ENCODE assay signal across 8 cellular contexts in the genomic region with DNA sequence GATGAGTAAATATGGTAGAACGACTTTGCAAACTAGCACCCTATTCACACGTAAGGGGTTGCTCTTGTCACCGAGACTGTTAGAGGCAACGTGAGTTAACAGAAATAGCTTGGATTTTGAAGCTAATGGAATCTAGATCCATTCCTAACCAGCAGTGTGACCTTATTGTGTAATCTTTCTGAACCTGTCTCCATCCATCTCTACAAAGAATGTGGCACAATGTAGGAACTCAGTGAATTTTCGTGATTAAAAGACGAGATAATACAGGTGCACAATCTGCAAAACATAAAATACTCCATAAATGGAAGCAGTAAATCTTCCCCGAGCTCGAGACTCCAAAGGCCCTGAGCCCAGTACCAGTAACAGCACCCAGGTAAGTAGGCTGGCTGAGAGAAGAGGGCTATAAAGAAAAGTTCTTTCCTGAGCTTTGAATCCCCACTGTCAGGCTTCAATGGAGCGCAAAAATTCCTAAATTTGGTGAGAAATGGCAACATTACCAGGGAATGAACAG. TPM values are rescaled to one million over a fixed set of nuclear protein-coding genes. Genes with fewer than 3 reads are reported as not detected.
DNase-seq lines count a peak whose midpoint lies in the region; ATAC-seq and TF ChIP-seq lines count a peak whose summit lies in the region.

No MANE protein-coding gene starts in this region.

- H3K36me3 ChIP-seq in cardiac muscle cell (no peaks in the 10 kb centered on the region), lower lobe of right lung (no peaks in the 10 kb centered on the region), upper lobe of left lung (no peaks in the 10 kb centered on the region)

- no peak for ATAC-seq in left ventricle myocardium superior
- no peak for ATAC-seq in lower lobe of right lung
- no peak for ATAC-seq in upper lobe of left lung (ENCODE audit: low FRiP score in 2 of 2)
- no peak for ATAC-seq in GM18907 (IDR thresholded peaks at IDR 0.05; ENCODE audit: unreplicated experiment)
- no peak for ATAC-seq in GM19023 (IDR thresholded peaks at IDR 0.05; ENCODE audit: unreplicated experiment)

- intact Hi-C loops in left ventricle myocardium superior (cut with micrococcal nuclease) = no loop called here
- intact Hi-C loops in lower lobe of right lung (cut with DNase I) = no loop called here

- TF ChIP-seq POLR2A in upper lobe of left lung (IDR thresholded peaks at IDR 0.05) = no peak

- H3K27ac ChIP-seq in cardiac muscle cell = peak overlapping the region; percentile 81
- H3K27ac ChIP-seq in angular gyrus (ENCODE audit: low read depth, low read length) = peak overlapping the region; percentile 94
- peak overlapping the region; percentile 90 for H3K27ac ChIP-seq in lower lobe of right lung
- peak overlapping the region; percentile 72 to 92 (median 90) for H3K27ac ChIP-seq in upper lobe of left lung

- H3K4me3 ChIP-seq in cardiac muscle cell = no peak overlapping the region
- peak overlapping the region; percentile 60 for H3K4me3 ChIP-seq in lower lobe of right lung
- peak overlapping the region in 3 of 4 donors; percentile 53 to 74 (median 63) for H3K4me3 ChIP-seq in upper lobe of left lung

- no peaks in the 10 kb centered on the region for H3K27me3 ChIP-seq in cardiac muscle cell
- no peaks in the 10 kb centered on the region for H3K27me3 ChIP-seq in lower lobe of right lung (ENCODE audit: low read depth)
- H3K27me3 ChIP-seq in upper lobe of left lung = no peaks in the 10 kb centered on the region

- no peak for DNase-seq in cardiac muscle cell (ENCODE audit: low read depth in 1 of 2, low spot score in 1 of 2)
- DNase-seq in left ventricle myocardium superior = no peak
- no peak for DNase-seq in lower lobe of right lung
- DNase-seq in upper lobe of left lung = no peak
- DNase-seq in GDM1 (lab: John Stamatoyannopoulos, UW) = no peak

- TF ChIP-seq CTCF in cardiac muscle cell (IDR thresholded peaks at IDR 0.05; ENCODE audit: low read depth, low read length) = no peak
- TF ChIP-seq CTCF in lower lobe of right lung (IDR thresholded peaks at IDR 0.05) = no peak
- no peak for TF ChIP-seq CTCF in upper lobe of left lung (IDR thresholded peaks at IDR 0.05)

- WGBS in upper lobe of left lung, 2 donors = 80 to 84% methylated on average over 9 of the region's 9 CpGs

- H3K4me1 ChIP-seq in cardiac muscle cell (ENCODE audit: low read depth) (no peaks in the 10 kb centered on the region), lower lobe of right lung (peaks cover 17% of the 10 kb centered on the region), upper lobe of left lung (peaks cover 10 to 15% (median 12%) of the 10 kb centered on the region in 4 donors)

- TF ChIP-seq EP300 in upper lobe of left lung (IDR thresholded peaks at IDR 0.05) = no peak

- no peaks in the 10 kb centered on the region for H3K9me3 ChIP-seq in cardiac muscle cell (ENCODE audit: low read depth)
- H3K9me3 ChIP-seq in lower lobe of right lung = no peaks in the 10 kb centered on the region
- H3K9me3 ChIP-seq in upper lobe of left lung = no peaks in the 10 kb centered on the region

RNA-seq across cellular contexts. Expression of a gene that starts 0.8 kb away (rescaled TPM):
- 14.0 and 69.2 TPM in 2 replicates for total RNA-seq in cardiac muscle cell
- polyA plus RNA-seq in cardiac muscle cell = 9.4 and 33.3 TPM in 2 replicates
- 0.74 TPM for total RNA-seq in left ventricle myocardium superior
- total RNA-seq in lower lobe of right lung = 2.7 TPM
- 10 to 100 TPM in 1 of 6 donors, 1 to 10 TPM in 5; 1.2 to 11.8 (median 4.4) TPM for total RNA-seq in upper lobe of left lung

RNA-seq across cellular contexts. Expression of a gene that starts 20.0 kb away (rescaled TPM):
- 61.9 and 116 TPM in 2 replicates for total RNA-seq in cardiac muscle cell
- 34.5 and 62.1 TPM in 2 replicates for polyA plus RNA-seq in cardiac muscle cell
- total RNA-seq in left ventricle myocardium superior = 51.9 TPM
- total RNA-seq in lower lobe of right lung = 69.7 TPM
- 100 to 1,000 TPM in 1 of 6 donors, 10 to 100 TPM in 5; 61.7 to 150 (median 65.5) TPM for total RNA-seq in upper lobe of left lung

RNA-seq across cellular contexts. Expression of a gene that starts 27.1 kb away (rescaled TPM):
- total RNA-seq in cardiac muscle cell (304 and 348 TPM in 2 replicates), left ventricle myocardium superior (120 TPM), lower lobe of right lung (153 TPM), upper lobe of left lung (100 to 1,000 TPM in 4 of 6 donors, 10 to 100 TPM in 2; 53.4 to 171 (median 112) TPM)
- polyA plus RNA-seq in cardiac muscle cell = 426 and 501 TPM in 2 replicates

RNA-seq across cellular contexts. Expression of a gene that starts 29.0 kb away (rescaled TPM):
- total RNA-seq in cardiac muscle cell (14.9 and 20.2 TPM in 2 replicates), left ventricle myocardium superior (6.2 TPM), lower lobe of right lung (21.6 TPM), upper lobe of left lung (10 to 100 TPM in 5 of 6 donors, 1 to 10 TPM in 1; 8.2 to 57.6 (median 19.5) TPM)
- 6.8 and 10.5 TPM in 2 replicates for polyA plus RNA-seq in cardiac muscle cell
